8 cellular contexts compared by ENCODE assay signal in the genomic region with DNA sequence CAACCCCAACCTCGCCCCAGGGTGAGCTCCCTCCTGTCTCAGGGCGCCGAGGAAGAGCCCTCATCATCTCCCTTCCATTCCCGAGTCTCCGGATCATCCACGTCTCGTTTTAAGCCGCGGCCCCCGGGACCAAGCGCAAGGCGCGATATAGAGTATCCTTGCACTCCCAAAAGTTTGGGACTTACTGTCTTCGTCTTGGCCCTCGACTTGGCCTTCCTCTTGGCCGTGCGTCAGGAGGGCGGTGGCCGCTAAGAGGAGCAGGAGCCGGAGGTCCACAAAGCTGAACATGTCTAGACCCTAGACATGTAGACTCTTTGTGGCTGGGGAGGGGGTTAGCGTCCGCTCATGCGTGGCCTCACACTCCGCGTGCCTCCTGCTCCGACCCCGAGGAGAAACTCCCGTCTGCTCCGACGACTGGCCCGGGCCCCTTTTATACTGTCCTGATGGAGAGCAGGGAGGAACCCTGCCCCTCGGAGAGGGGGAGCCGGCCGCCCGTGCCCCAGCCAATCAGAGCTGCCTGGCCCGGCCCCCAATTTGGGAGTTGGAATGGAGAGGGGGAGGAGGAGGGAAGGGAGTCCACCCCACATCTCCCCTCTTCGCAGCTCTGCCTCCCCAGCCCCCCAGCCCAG. TPM values are rescaled to one million over a fixed set of nuclear protein-coding genes. Genes with fewer than 3 reads are reported as not detected.
A peak's percentile ranks its signal among the peaks of the same experiment; 100 is the strongest.
DNase-seq lines count a peak whose midpoint lies in the region; ATAC-seq and TF ChIP-seq lines count a peak whose summit lies in the region.

Gene COL1A1, minus strand, starts transcription at position 406 of the 629 bp plus-strand sequence. Its CDS starts 118 bp downstream, at position 288.

- TF ChIP-seq CTCF in AG10803 (conservative IDR thresholded peaks at IDR 0.05; ENCODE audit: low read length) (no peak), dorsolateral prefrontal cortex (IDR thresholded peaks at IDR 0.05 in 54 of 56, conservative IDR thresholded peaks at IDR 0.05 in 2 of 56; ENCODE audit: low read depth in 1 of 56, partially characterized antibody in 56 of 56) (no peak)

- peak within 1 kb of the TSS; percentile 92 for H4K8ac ChIP-seq in mesenchymal stem cell (ENCODE audit: low read length)

- peak within 1 kb of the TSS; percentile 93 to 99 for H3K14ac ChIP-seq in mesenchymal stem cell (ENCODE audit: low read length in 2 of 2)

- intact Hi-C loops in dorsolateral prefrontal cortex (cut with DNase I) = loop anchor here in 1 of 2 donors (2.0 kb wide), 2 partner anchors 71 to 95 kb away; no protein-coding TSS in a partner anchor

- peak; percentile 95 for DNase-seq in AG10803 (ENCODE audit: low read depth)
- DNase-seq in M059J (ENCODE audit: low read depth) = peak; percentile 44
- DNase-seq in dorsolateral prefrontal cortex = no peak
- DNase-seq in mesenchymal stem cell = peak; percentile 88
- peak; percentile 92 for DNase-seq in ureter (ENCODE audit: low spot score)
- DNase-seq in OCI-M1 (lab: John Stamatoyannopoulos, UW) = no peak

- H3K4me3 ChIP-seq in AG10803 (ENCODE audit: low read length) (peak within 1 kb of the TSS; percentile 100), dorsolateral prefrontal cortex (peak within 1 kb of the TSS; percentile 26 to 75 (median 56)), mesenchymal stem cell (ENCODE audit: insufficient read depth in 1 of 2, low read depth in 1 of 2, low read length in 2 of 2) (peak within 1 kb of the TSS; percentile 91 to 100)

- H3K27me3 ChIP-seq in dorsolateral prefrontal cortex (peaks cover 0 to 50% (median 26%) of the 10 kb centered on the region in 45 donors), mesenchymal stem cell (ENCODE audit: control insufficient read depth in 1 of 2, insufficient read depth in 1 of 2, low read length in 2 of 2) (no peaks in the 10 kb centered on the region)

- peak within 1 kb of the TSS; percentile 99 for H2BK5ac ChIP-seq in mesenchymal stem cell (ENCODE audit: low read depth, low read length, poor library complexity, severe bottlenecking)

- no peaks in the 10 kb centered on the region for H3K9me3 ChIP-seq in mesenchymal stem cell (ENCODE audit: control insufficient read depth, low read length)

- peak within 1 kb of the TSS; percentile 70 for H3K4me2 ChIP-seq in mesenchymal stem cell (ENCODE audit: low read length, poor library complexity, severe bottlenecking)

- no peak for ATAC-seq in GM19397 (IDR thresholded peaks at IDR 0.05; ENCODE audit: unreplicated experiment)
- ATAC-seq in GM18868 (IDR thresholded peaks at IDR 0.05; ENCODE audit: unreplicated experiment) = no peak

- H3K27ac ChIP-seq in dorsolateral prefrontal cortex = peak within 1 kb of the TSS in 27 of 59 donors; percentile 6 to 82 (median 62)
- peak within 1 kb of the TSS; percentile 100 for H3K27ac ChIP-seq in mesenchymal stem cell (ENCODE audit: low read length, poor library complexity, severe bottlenecking)

- H3K18ac ChIP-seq in mesenchymal stem cell (ENCODE audit: low read depth in 1 of 2, low read length in 2 of 2) = peak within 1 kb of the TSS; percentile 97 to 100

- peaks cover 29 to 31% of the 10 kb centered on the region in 2 experiments for H3K36me3 ChIP-seq in mesenchymal stem cell (ENCODE audit: control insufficient read depth in 1 of 2, insufficient read depth in 2 of 2, low read depth in 1 of 2, low read length in 2 of 2)

- H3K79me1 ChIP-seq in mesenchymal stem cell (replicated peaks; ENCODE audit: low read length, poor library complexity, severe bottlenecking) = peaks cover 11% of the 10 kb centered on the region

- H2AK5ac ChIP-seq in mesenchymal stem cell (ENCODE audit: low read length, severe bottlenecking) = peak within 1 kb of the TSS; percentile 95

- peaks cover 44% of the 10 kb centered on the region for H3K4me1 ChIP-seq in mesenchymal stem cell (ENCODE audit: control insufficient read depth, insufficient read depth, low read depth, low read length)

- peak within 1 kb of the TSS; percentile 84 to 99 for H3K4ac ChIP-seq in mesenchymal stem cell (ENCODE audit: low read depth in 1 of 2, low read length in 2 of 2)

- peak within 1 kb of the TSS; percentile 64 for H2AFZ ChIP-seq in mesenchymal stem cell (ENCODE audit: low read depth, low read length)

- peak within 1 kb of the TSS; percentile 80 for H2BK15ac ChIP-seq in mesenchymal stem cell (ENCODE audit: low read depth, poor library complexity, severe bottlenecking)

- H4K91ac ChIP-seq in mesenchymal stem cell (ENCODE audit: low read length) = peak within 1 kb of the TSS; percentile 93

- H3K9ac ChIP-seq in mesenchymal stem cell (ENCODE audit: low read length) = peak within 1 kb of the TSS; percentile 100

- 2% methylated on average over 31 of the region's 37 CpGs for WGBS in mesenchymal stem cell

- peak within 1 kb of the TSS; percentile 66 to 85 for H3K23ac ChIP-seq in mesenchymal stem cell (ENCODE audit: low read length in 2 of 2)

- peak within 1 kb of the TSS; percentile 93 for H2BK120ac ChIP-seq in mesenchymal stem cell (ENCODE audit: low read depth, low read length)

- H2BK12ac ChIP-seq in mesenchymal stem cell (ENCODE audit: low read length in 2 of 2) = peak within 1 kb of the TSS; percentile 94 to 100

RNA-seq across cellular contexts. Expression of gene COL1A1, which starts in this region (rescaled TPM):
- total RNA-seq in M059J (2014; rRNA removed; shearing (Covaris generic)) = 41.9 and 81.3 TPM in 2 replicates
- total RNA-seq in dorsolateral prefrontal cortex (10 to 100 TPM in 16 of 120 experiments, 1 to 10 TPM in 95, under 1 TPM in 9; 0.25 to 23.1 (median 3.3) TPM), ureter (331 TPM)
- polyA plus RNA-seq in mesenchymal stem cell (2013, experiment 1 of 2) = 4,381 TPM
- polyA plus RNA-seq in mesenchymal stem cell (2013, experiment 2 of 2) = 4,150 TPM

Comparison
In these comparisons a context has a peak if more than half of its experiments do, and no peak if none do; other contexts are left out.
1. DNase-seq: peak in AG10803 (single experiment), M059J (single experiment), mesenchymal stem cell (single experiment) and ureter (single experiment); none in dorsolateral prefrontal cortex (0 of 10) and OCI-M1 (single experiment).
2. Peak in every context shown above with its lines, with median percentiles within 50 percentile points of each other: H3K4me3 ChIP-seq.